In genomic region chr2:19874726-19875125, GRCh38 we compare ENCODE assay signal across 23 cellular contexts.
"Had no signal": no experiment of that assay in that cellular context is flagged by ENCODE, and none has a peak within 500 bp of the region (broad histone marks: within the 10 kb centered on the region; RNA-seq: fewer than 3 reads in every experiment).

No MANE protein-coding gene starts in this region.

- H3K4me3 ChIP-seq: breast epithelium, gastrocnemius medialis, testis, transverse colon had no signal

- H3K27ac Mint-ChIP-seq: activated B cell treated with CpG ODN at 0.5 μM for 24 hours; activated naive CD4-positive, alpha-beta T cell treated with anti-CD3 and anti-CD28 coated beads, Interleukin-2, amount 50 U/mL, for 24 hours; activated T-cell treated with anti-CD3 and anti-CD28 coated beads, Interleukin-2, amount 50 U/mL, for 24 hours; dendritic cell treated with granulocyte-macrophage colony-stimulating factor and Interleukin-4, amounts not matched to agents 40 ng/mL and 50 ng/mL, for 4 days; mesothelial cell of epicardium had no signal

- H3K27ac ChIP-seq: breast epithelium, gastrocnemius medialis, testis, transverse colon had no signal

- ATAC-seq: gastrocnemius medialis; right cardiac atrium; stimulated activated naive CD8-positive, alpha-beta T cell treated with anti-CD3 and anti-CD28 coated beads, Interleukin-15, Interleukin-2, amounts not matched to agents 100 U/mL and 50 U/mL, for 24 hours had no signal

- H3K27me3 Mint-ChIP-seq: activated B cell treated with CpG ODN at 0.5 μM for 24 hours; activated naive CD4-positive, alpha-beta T cell treated with anti-CD3 and anti-CD28 coated beads, Interleukin-2, amount 50 U/mL, for 24 hours; activated T-cell treated with anti-CD3 and anti-CD28 coated beads, Interleukin-2, amount 50 U/mL, for 24 hours; dendritic cell treated with granulocyte-macrophage colony-stimulating factor and Interleukin-4, amounts not matched to agents 40 ng/mL and 50 ng/mL, for 4 days; naive B cell had no signal

- DNase-seq: activated B cell treated with CpG ODN at 0.5 μM for 24 hours; activated CD4-positive, alpha-beta T cell treated with anti-CD3 and anti-CD28 coated beads for 4 hours; activated CD4-positive, alpha-beta T cell treated with anti-CD3 and anti-CD28 coated beads, Interleukin-2, amount 50 U/mL, for 4 hours; activated CD8-positive, alpha-beta memory T cell treated with anti-CD3 and anti-CD28 coated beads, Interleukin-2, amount 50 U/mL, for 48 hours; activated T-cell treated with anti-CD3 and anti-CD28 coated beads, Interleukin-2, amount 50 U/mL, for 24 hours; central memory CD4-positive, alpha-beta T cell; effector CD4-positive, alpha-beta T cell; gastrocnemius medialis; glutamatergic neuron; mammary epithelial cell; naive B cell; nucleus accumbens; right cardiac atrium; stimulated activated CD4-positive, alpha-beta T cell treated with anti-CD3 and anti-CD28 coated beads, Interleukin-2, amount 100 ng/mL, for 48 hours; stimulated activated naive CD8-positive, alpha-beta T cell treated with anti-CD3 and anti-CD28 coated beads, Interleukin-15, Interleukin-2, amounts not matched to agents 100 U/mL and 50 U/mL, for 24 hours; T-helper 2 cell; testis; transverse colon had no signal

- H3K9me3 ChIP-seq: breast epithelium, gastrocnemius medialis, testis, transverse colon had no signal

- H3K27me3 ChIP-seq: breast epithelium, gastrocnemius medialis, testis, transverse colon had no signal

- H3K9me3 Mint-ChIP-seq: activated B cell treated with CpG ODN at 0.5 μM for 24 hours; activated naive CD4-positive, alpha-beta T cell treated with anti-CD3 and anti-CD28 coated beads, Interleukin-2, amount 50 U/mL, for 24 hours; activated T-cell treated with anti-CD3 and anti-CD28 coated beads, Interleukin-2, amount 50 U/mL, for 24 hours; dendritic cell treated with granulocyte-macrophage colony-stimulating factor and Interleukin-4, amounts not matched to agents 40 ng/mL and 50 ng/mL, for 4 days; mesothelial cell of epicardium; naive B cell had no signal

- H3K4me1 Mint-ChIP-seq: neural crest cell had no signal

- H3K36me3 Mint-ChIP-seq: mesothelial cell of epicardium had no signal

- H3K4me3 Mint-ChIP-seq: activated B cell treated with CpG ODN at 0.5 μM for 24 hours; activated naive CD4-positive, alpha-beta T cell treated with anti-CD3 and anti-CD28 coated beads, Interleukin-2, amount 50 U/mL, for 24 hours; activated T-cell treated with anti-CD3 and anti-CD28 coated beads, Interleukin-2, amount 50 U/mL, for 24 hours; dendritic cell treated with granulocyte-macrophage colony-stimulating factor and Interleukin-4, amounts not matched to agents 40 ng/mL and 50 ng/mL, for 4 days; mesothelial cell of epicardium; naive B cell; neural crest cell had no signal

- H3K36me3 ChIP-seq: breast epithelium, gastrocnemius medialis, transverse colon had no signal
